ENCODE assay signal across 11 cellular contexts in the genomic region with DNA sequence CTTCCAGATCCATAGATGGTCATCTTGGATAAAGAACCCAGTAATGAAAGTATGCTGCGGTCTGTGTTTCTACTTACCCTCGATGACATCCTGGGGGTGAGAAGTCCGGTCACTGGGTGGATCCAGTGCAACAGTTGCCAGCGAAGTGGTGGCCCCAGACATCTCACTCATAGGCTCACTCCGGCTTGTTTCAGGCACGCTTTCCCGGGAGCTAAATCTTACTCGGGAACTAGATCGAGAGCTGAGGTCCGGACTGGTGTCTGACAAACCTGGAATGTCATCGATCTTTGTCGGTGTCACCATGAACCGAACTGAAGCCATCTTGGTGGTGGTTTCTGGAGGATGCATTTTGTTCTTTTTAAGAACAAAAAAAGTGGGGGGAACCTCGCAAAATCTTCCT. TPM values are rescaled to one million over a fixed set of nuclear protein-coding genes. Genes with fewer than 3 reads are reported as not detected.
DNase-seq lines count a peak whose midpoint lies in the region; ATAC-seq and TF ChIP-seq lines count a peak whose summit lies in the region.
"Had no signal": no experiment of that assay in that cellular context is flagged by ENCODE, and none has a peak within 500 bp of the region (broad histone marks: within the 10 kb centered on the region; RNA-seq: fewer than 3 reads in every experiment).

No MANE protein-coding gene starts in this region.

- H4K91ac ChIP-seq in neuronal stem cell (ENCODE audit: low read depth, low read length, poor library complexity) = no peak overlapping the region

- peaks cover 78% of the 10 kb centered on the region for H3K4me1 Mint-ChIP-seq in activated T-cell treated with anti-CD3 and anti-CD28 coated beads, Interleukin-2, amount 50 U/mL, for 24 hours (ENCODE audit: low read depth)
- peaks cover 41% of the 10 kb centered on the region for H3K4me1 Mint-ChIP-seq in T-helper 17 cell

- H2BK15ac ChIP-seq in neuronal stem cell (ENCODE audit: low read length) = no peak overlapping the region

- peak overlapping the region; percentile 37 for H3K4me3 ChIP-seq in fibroblast of the aortic adventitia (ENCODE audit: low read depth, low read length)
- H3K4me3 ChIP-seq in stomach = peak overlapping the region; percentile 11 to 89 (median 86)
- H3K4me3 ChIP-seq in neuronal stem cell (ENCODE audit: low read length in 2 of 2) = no peak overlapping the region

- no peaks in the 10 kb centered on the region for H3K9me3 Mint-ChIP-seq in activated T-cell treated with anti-CD3 and anti-CD28 coated beads, Interleukin-2, amount 50 U/mL, for 24 hours

- ATAC-seq in T-helper 17 cell = no peak
- no peak for ATAC-seq in HG03108 (IDR thresholded peaks at IDR 0.05; ENCODE audit: unreplicated experiment)

- H3K79me1 ChIP-seq in neuronal stem cell (ENCODE audit: low read depth, low read length) = no peaks in the 10 kb centered on the region

- no peaks in the 10 kb centered on the region for H3K27me3 ChIP-seq in stomach
- H3K27me3 ChIP-seq in neuronal stem cell (ENCODE audit: control insufficient read depth in 3 of 3, insufficient read depth in 3 of 3, low read depth in 1 of 3, low read length in 3 of 3) = no peaks in the 10 kb centered on the region
- H3K27me3 ChIP-seq: left lung had no signal

- H2AK5ac ChIP-seq in neuronal stem cell (ENCODE audit: low read depth, low read length) = no peak overlapping the region

- TF ChIP-seq POLR2A in stomach (IDR thresholded peaks at IDR 0.05) = no peak

- peaks cover 42% of the 10 kb centered on the region for H3K36me3 Mint-ChIP-seq in activated T-cell treated with anti-CD3 and anti-CD28 coated beads, Interleukin-2, amount 50 U/mL, for 24 hours (ENCODE audit: low read depth)
- peaks cover 4% of the 10 kb centered on the region for H3K36me3 Mint-ChIP-seq in T-helper 17 cell (ENCODE audit: low read depth)

- 79 to 87% (median 85%) methylated on average over 14 of the region's 14 CpGs for WGBS in stomach, 5 donors
- no CpG with 5 or more reads among the region's 14 CpGs for WGBS in neuronal stem cell (ENCODE audit: extremely low coverage in 2 of 2, insufficient read length in 2 of 2, insufficient replicate concordance in 1 of 2), 2 donors

- H3K27ac ChIP-seq in stomach (peak overlapping the region in 4 of 5 donors; percentile 90 to 96 (median 94)), neuronal stem cell (replicated peaks; ENCODE audit: low read length) (no peak overlapping the region)

- TF ChIP-seq CTCF in fibroblast of the aortic adventitia (IDR thresholded peaks at IDR 0.05; ENCODE audit: insufficient read depth, low read length) = no peak
- no peak for TF ChIP-seq CTCF in stomach (IDR thresholded peaks at IDR 0.05)

- DNase-seq in activated T-cell treated with anti-CD3 and anti-CD28 coated beads, Interleukin-2, amount 50 U/mL, for 24 hours = no peak
- DNase-seq in activated T-cell treated with anti-CD3 and anti-CD28 coated beads, Interleukin-2, amount 50 U/mL, for 1 hour = no peak
- no peak for DNase-seq in T-helper 17 cell
- DNase-seq in fibroblast of the aortic adventitia (ENCODE audit: low read depth) = no peak
- no peak for DNase-seq in stomach
- no peak for DNase-seq in neuronal stem cell (ENCODE audit: low spot score)
- DNase-seq in DMS153 (lab: John Stamatoyannopoulos, UW) = no peak

- intact Hi-C loops in stomach (cut with DNase I; ENCODE audit: low total_unique reads) = no loop called here

- H3K9ac ChIP-seq in neuronal stem cell (ENCODE audit: low read depth, low read length, poor library complexity) = no peak overlapping the region

- H2BK5ac ChIP-seq in neuronal stem cell (ENCODE audit: low read length) = no peak overlapping the region

- H2BK120ac ChIP-seq in neuronal stem cell (ENCODE audit: low read depth, low read length) = no peak overlapping the region

- H3K27me3 Mint-ChIP-seq in activated T-cell treated with anti-CD3 and anti-CD28 coated beads, Interleukin-2, amount 50 U/mL, for 24 hours = no peaks in the 10 kb centered on the region
- H3K27me3 Mint-ChIP-seq in T-helper 17 cell = no peaks in the 10 kb centered on the region

- H3K4ac ChIP-seq in neuronal stem cell (ENCODE audit: low read length) = no peak overlapping the region

- no peaks in the 10 kb centered on the region for H3K9me3 ChIP-seq in T-helper 17 cell (ENCODE audit: control insufficient read depth, low read length, poor library complexity, severe bottlenecking)
- no peaks in the 10 kb centered on the region for H3K9me3 ChIP-seq in stomach
- peaks cover 1 to 3% of the 10 kb centered on the region in 2 donors for H3K9me3 ChIP-seq in neuronal stem cell (replicated peaks in 1 of 2; ENCODE audit: control insufficient read depth in 2 of 2, insufficient read depth in 1 of 2, low read depth in 1 of 2, low read length in 2 of 2)
- H3K9me3 ChIP-seq: left lung had no signal

- H3K4me3 Mint-ChIP-seq in activated T-cell treated with anti-CD3 and anti-CD28 coated beads, Interleukin-2, amount 50 U/mL, for 24 hours = peak overlapping the region; percentile 90
- peak overlapping the region; percentile 98 for H3K4me3 Mint-ChIP-seq in T-helper 17 cell

- H3K14ac ChIP-seq in neuronal stem cell (ENCODE audit: low read length) = no peak overlapping the region

- H2AFZ ChIP-seq in neuronal stem cell (ENCODE audit: low read length) = no peak overlapping the region

- H4K8ac ChIP-seq in neuronal stem cell (ENCODE audit: low read depth, low read length) = no peak overlapping the region

- no peak overlapping the region for H2BK12ac ChIP-seq in neuronal stem cell (ENCODE audit: low read length)

- peak overlapping the region; percentile 94 for H3K27ac Mint-ChIP-seq in activated T-cell treated with anti-CD3 and anti-CD28 coated beads, Interleukin-2, amount 50 U/mL, for 24 hours
- peak overlapping the region; percentile 97 for H3K27ac Mint-ChIP-seq in T-helper 17 cell

- H3K36me3 ChIP-seq in stomach (peaks cover 0 to 21% (median 16%) of the 10 kb centered on the region in 4 donors), neuronal stem cell (replicated peaks in 1 of 2; ENCODE audit: control insufficient read depth in 2 of 2, insufficient read depth in 2 of 2, low read length in 2 of 2) (peaks cover 0 to 27% of the 10 kb centered on the region in 2 donors)

- H3K4me1 ChIP-seq in stomach (peaks cover 19 to 68% (median 42%) of the 10 kb centered on the region in 4 donors), neuronal stem cell (ENCODE audit: control insufficient read depth in 2 of 2, insufficient read depth in 1 of 2, low read depth in 1 of 2, low read length in 2 of 2) (peaks cover 4 to 5% of the 10 kb centered on the region in 2 donors)

- no peak overlapping the region for H3K18ac ChIP-seq in neuronal stem cell (ENCODE audit: low read length)

- no peak for TF ChIP-seq EP300 in stomach (IDR thresholded peaks at IDR 0.05)

- no peak overlapping the region for H3K4me2 ChIP-seq in neuronal stem cell (ENCODE audit: insufficient read depth, low read length, poor library complexity, severe bottlenecking)

- H3K23ac ChIP-seq in neuronal stem cell (ENCODE audit: low read depth, low read length, poor library complexity) = no peak overlapping the region

RNA-seq across cellular contexts. Expression of gene SLC12A6, which starts 1.2 kb away (rescaled TPM):
- total RNA-seq in T-helper 17 cell (10 to 100 TPM; 57.9 to 69.2 TPM), fibroblast of the aortic adventitia (ENCODE audit: low replicate concordance) (29.4 and 47.3 TPM in 2 replicates), stomach (10 to 100 TPM in 4 of 5 donors, 1 to 10 TPM in 1; 7.5 to 63.6 (median 22.8) TPM)
- 1 to 10 TPM; 1.4 to 6.0 (median 1.7) TPM for polyA plus RNA-seq in stomach
- polyA plus RNA-seq in neuronal stem cell (2013, experiment 1 of 2) = 9.4 TPM
- polyA plus RNA-seq in neuronal stem cell (2013, experiment 2 of 2) = 10.4 TPM

RNA-seq across cellular contexts. Expression of gene NOP10, which starts 6.6 kb away (rescaled TPM):
- total RNA-seq in T-helper 17 cell (10 to 100 TPM; 40.8 to 52.8 TPM), fibroblast of the aortic adventitia (ENCODE audit: low replicate concordance) (27.4 and 285 TPM in 2 replicates), stomach (100 to 1,000 TPM in 3 of 5 donors, 10 to 100 TPM in 1, 1 to 10 TPM in 1; 2.9 to 388 (median 118) TPM)
- polyA plus RNA-seq in stomach = 100 to 1,000 TPM; 268 to 327 (median 313) TPM
- polyA plus RNA-seq in neuronal stem cell (2013, experiment 1 of 2) = 266 TPM
- 270 TPM for polyA plus RNA-seq in neuronal stem cell (2013, experiment 2 of 2)

RNA-seq across cellular contexts. Expression of gene NUTM1, which starts 6.8 kb away (rescaled TPM):
- total RNA-seq in T-helper 17 cell (not detected), fibroblast of the aortic adventitia (ENCODE audit: low replicate concordance) (under 0.01 TPM in 1 of 2 replicates, not detected in the other), stomach (not detected)
- under 1 TPM in 1 of 3 donors, not detected in 2; 0.15 TPM for polyA plus RNA-seq in stomach
- polyA plus RNA-seq in neuronal stem cell (2013, experiment 1 of 2) = 0.01 TPM
- not detected for polyA plus RNA-seq in neuronal stem cell (2013, experiment 2 of 2)
- total RNA-seq: cerebellum; left lung; T-helper 1 cell treated with Interleukin-12 subunit alpha and Interleukin-12 subunit beta and Interleukin-4 antibody, amounts not matched to agents 30 ng/mL and 1 ng/mL, for 36 hours had no signal

RNA-seq across cellular contexts. Expression of gene LPCAT4, which starts 30.7 kb away (rescaled TPM):
- total RNA-seq in T-helper 17 cell (10 to 100 TPM; 93.2 to 99.0 TPM), fibroblast of the aortic adventitia (ENCODE audit: low replicate concordance) (12.5 and 19.3 TPM in 2 replicates), stomach (100 to 1,000 TPM in 3 of 5 donors, 10 to 100 TPM in 2; 26.1 to 206 (median 118) TPM)
- 10 to 100 TPM; 11.6 to 62.5 (median 17.6) TPM for polyA plus RNA-seq in stomach
- polyA plus RNA-seq in neuronal stem cell (2013, experiment 1 of 2) = 72.2 TPM
- 73.0 TPM for polyA plus RNA-seq in neuronal stem cell (2013, experiment 2 of 2)

Comparison
In these comparisons a context has a peak if more than half of its experiments do, and no peak if none do; other contexts are left out.
1. H3K4me3 ChIP-seq: peak in fibroblast of the aortic adventitia (single experiment) and stomach (4 of 4); none in neuronal stem cell (0 of 2).